ENCODE assay signal across 6 cellular contexts in the genomic region with DNA sequence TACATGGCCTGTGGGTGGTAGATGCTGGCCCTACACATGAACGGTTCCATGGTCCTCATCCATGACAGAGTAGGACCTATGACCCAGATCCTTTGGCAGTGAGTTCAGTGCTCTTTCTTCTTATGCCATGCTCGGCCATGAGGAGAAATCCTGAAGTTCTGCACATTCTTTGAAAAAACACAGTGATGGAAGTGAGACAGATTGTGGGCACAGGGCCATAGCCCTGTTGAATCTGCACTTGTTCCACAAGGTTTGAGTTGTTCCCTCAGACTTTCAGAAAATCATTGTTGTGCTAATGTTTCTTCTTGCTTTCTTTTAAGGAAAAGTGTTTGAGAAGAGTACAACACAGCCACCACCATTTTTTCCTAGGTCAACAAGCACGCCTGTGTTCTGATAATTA.
"Had no signal": no experiment of that assay in that cellular context is flagged by ENCODE, and none has a peak within 500 bp of the region (broad histone marks: within the 10 kb centered on the region; RNA-seq: fewer than 3 reads in every experiment).

No MANE protein-coding gene starts in this region.

- H3K4me3 ChIP-seq: GM23338 had no signal

- H3K4me3 Mint-ChIP-seq: GM23338, H9, IgD-negative memory B cell had no signal

- ATAC-seq: GM23338, HepG2 had no signal

- H3K9me3 Mint-ChIP-seq: GM23338, H9, IgD-negative memory B cell had no signal

- DNase-seq: H9, HCEC 1CT had no signal

- H3K27ac Mint-ChIP-seq: GM23338, H9, IgD-negative memory B cell had no signal

- H3K4me1 Mint-ChIP-seq: GM23338, IgD-negative memory B cell had no signal

- H3K27ac ChIP-seq: HL-60 had no signal
